ENCODE assay signal across 14 cellular contexts in genomic region chrX:153782324-153782723, GRCh38. TPM values are rescaled to one million over a fixed set of nuclear protein-coding genes. Genes with fewer than 3 reads are reported as not detected.
DNase-seq lines count a peak whose midpoint lies in the region; ATAC-seq and TF ChIP-seq lines count a peak whose summit lies in the region.
"Had no signal": no experiment of that assay in that cellular context is flagged by ENCODE, and none has a peak within 500 bp of the region (broad histone marks: within the 10 kb centered on the region; RNA-seq: fewer than 3 reads in every experiment).

No MANE protein-coding gene starts in this region.

- peak; percentile 25 for ATAC-seq in left colon
- no peak for ATAC-seq in HG03565 (IDR thresholded peaks at IDR 0.05; ENCODE audit: unreplicated experiment)
- ATAC-seq in activated CD8-positive, alpha-beta memory T cell treated with anti-CD3 and anti-CD28 coated beads, Interleukin-2, amount 10 ng/mL, durations not matched to agents 7 days and 5 days = no peak
- ATAC-seq: CD8-positive, alpha-beta T cell had no signal

- H3K4me1 Mint-ChIP-seq in activated CD8-positive, alpha-beta memory T cell treated with anti-CD3 and anti-CD28 coated beads, Interleukin-2, amount 10 ng/mL, durations not matched to agents 7 days and 5 days = no peaks in the 10 kb centered on the region

- no peak overlapping the region for H3K27ac Mint-ChIP-seq in activated CD8-positive, alpha-beta memory T cell treated with anti-CD3 and anti-CD28 coated beads, Interleukin-2, amount 10 ng/mL, durations not matched to agents 7 days and 5 days
- H3K27ac Mint-ChIP-seq: CD8-positive, alpha-beta T cell had no signal

- no peak for TF ChIP-seq EP300 in tibial nerve (IDR thresholded peaks at IDR 0.05)

- peaks cover 0 to 24% (median 11%) of the 10 kb centered on the region in 4 donors for H3K4me1 ChIP-seq in tibial nerve
- H3K4me1 ChIP-seq: colonic mucosa, parathyroid adenoma had no signal

- CTCF ChIA-PET in activated CD8-positive, alpha-beta memory T cell treated with anti-CD3 and anti-CD28 coated beads, Interleukin-2, amount 10 ng/mL, durations not matched to agents 7 days and 5 days (lab: Charles Lee) = no interaction called here

- intact Hi-C loops in left colon (cut with DNase I, micrococcal nuclease) = no loop called here

- H3K36me3 Mint-ChIP-seq in activated CD8-positive, alpha-beta memory T cell treated with anti-CD3 and anti-CD28 coated beads, Interleukin-2, amount 10 ng/mL, durations not matched to agents 7 days and 5 days = peaks cover 2% of the 10 kb centered on the region

- H3K4me3 Mint-ChIP-seq in activated CD8-positive, alpha-beta memory T cell treated with anti-CD3 and anti-CD28 coated beads, Interleukin-2, amount 10 ng/mL, durations not matched to agents 7 days and 5 days = no peak overlapping the region
- H3K4me3 Mint-ChIP-seq: CD8-positive, alpha-beta T cell had no signal

- no peak overlapping the region for H3K4me3 ChIP-seq in tibial nerve
- H3K4me3 ChIP-seq: colonic mucosa, lower lobe of right lung had no signal

- peak in 1 of 5 experiments; percentile 18 for TF ChIP-seq CTCF in tibial nerve (IDR thresholded peaks at IDR 0.05)

- H3K9me3 Mint-ChIP-seq in activated CD8-positive, alpha-beta memory T cell treated with anti-CD3 and anti-CD28 coated beads, Interleukin-2, amount 10 ng/mL, durations not matched to agents 7 days and 5 days (ENCODE audit: low read depth) = no peaks in the 10 kb centered on the region
- H3K9me3 Mint-ChIP-seq: CD8-positive, alpha-beta T cell had no signal

- no peak for TF ChIP-seq POLR2A in tibial nerve (IDR thresholded peaks at IDR 0.05)

- H3K27ac ChIP-seq in tibial nerve = peak overlapping the region in 1 of 4 donors; percentile 71
- H3K27ac ChIP-seq: colonic mucosa, lower lobe of right lung, parathyroid adenoma, VCaP had no signal

- H3K36me3 ChIP-seq in tibial nerve = peaks cover 0 to 40% (median 0%) of the 10 kb centered on the region in 3 donors
- H3K36me3 ChIP-seq: colonic mucosa had no signal

- DNase-seq in DMS153 (lab: John Stamatoyannopoulos, UW) (peak; percentile 95), NCI-H1417 (lab: John Stamatoyannopoulos, UW) (peak; percentile 15 to 80 (median 46)), RPMI8226 (peak; percentile 74), left colon (peak in 1 of 2 donors; percentile 29), tibial nerve (ENCODE audit: low spot score in 2 of 2) (no peak), KG1 (lab: John Stamatoyannopoulos, UW) (no peak)
- DNase-seq in activated CD8-positive, alpha-beta memory T cell treated with anti-CD3 and anti-CD28 coated beads, Interleukin-2, amount 10 ng/mL, durations not matched to agents 7 days and 5 days = no peak
- DNase-seq: activated gamma-delta T cell; CD8-positive, alpha-beta T cell; colonic mucosa; lower lobe of right lung had no signal

- H3K27me3 Mint-ChIP-seq in activated CD8-positive, alpha-beta memory T cell treated with anti-CD3 and anti-CD28 coated beads, Interleukin-2, amount 10 ng/mL, durations not matched to agents 7 days and 5 days = peaks cover 8% of the 10 kb centered on the region

- no peaks in the 10 kb centered on the region for H3K9me3 ChIP-seq in tibial nerve
- H3K9me3 ChIP-seq: colonic mucosa, lower lobe of right lung had no signal

- no peaks in the 10 kb centered on the region for H3K27me3 ChIP-seq in tibial nerve

- WGBS in tibial nerve, 2 donors = 20 to 61% methylated on average over 5 to 11 of the region's 11 CpGs

RNA-seq across cellular contexts. Expression of gene SRPK3, which starts 1.5 kb away (rescaled TPM):
- 1 to 10 TPM; 1.4 to 1.7 TPM for total RNA-seq in left colon
- total RNA-seq in tibial nerve = 1 to 10 TPM in 2 of 4 donors, under 1 TPM in 2; 0.87 to 5.1 (median 1.4) TPM
- not detected for total RNA-seq in activated CD8-positive, alpha-beta memory T cell treated with anti-CD3 and anti-CD28 coated beads, Interleukin-2, amount 10 ng/mL, durations not matched to agents 7 days and 5 days
- total RNA-seq: CD8-positive, alpha-beta T cell; lower lobe of right lung had no signal

RNA-seq across cellular contexts. Expression of gene IDH3G, which starts 11.9 kb away (rescaled TPM):
- total RNA-seq in left colon (10 to 100 TPM; 76.1 to 93.6 TPM), tibial nerve (100 to 1,000 TPM in 1 of 4 donors, 10 to 100 TPM in 3; 48.9 to 101 (median 83.2) TPM)
- 10 to 100 TPM; 69.4 to 72.0 TPM for total RNA-seq in activated CD8-positive, alpha-beta memory T cell treated with anti-CD3 and anti-CD28 coated beads, Interleukin-2, amount 10 ng/mL, durations not matched to agents 7 days and 5 days

RNA-seq across cellular contexts. Expression of gene SSR4, which starts 12.1 kb away (rescaled TPM):
- total RNA-seq in left colon (100 to 1,000 TPM; 216 to 237 TPM), tibial nerve (100 to 1,000 TPM in 3 of 4 donors, 10 to 100 TPM in 1; 93.6 to 156 (median 131) TPM)
- total RNA-seq in activated CD8-positive, alpha-beta memory T cell treated with anti-CD3 and anti-CD28 coated beads, Interleukin-2, amount 10 ng/mL, durations not matched to agents 7 days and 5 days = 100 to 1,000 TPM; 190 to 191 TPM

RNA-seq across cellular contexts. Expression of gene PLXNB3, which starts 18.3 kb away (rescaled TPM):
- total RNA-seq in left colon (1 to 10 TPM; 1.0 to 5.4 TPM), tibial nerve (10 to 100 TPM; 45.4 to 77.7 (median 50.3) TPM)
- under 1 TPM; 0.42 to 0.50 TPM for total RNA-seq in activated CD8-positive, alpha-beta memory T cell treated with anti-CD3 and anti-CD28 coated beads, Interleukin-2, amount 10 ng/mL, durations not matched to agents 7 days and 5 days

RNA-seq across cellular contexts. Expression of gene PDZD4, which starts 48.0 kb away (rescaled TPM):
- total RNA-seq in left colon (1 to 10 TPM; 1.0 to 3.8 TPM), tibial nerve (10 to 100 TPM; 19.9 to 24.6 (median 21.2) TPM)
- total RNA-seq in activated CD8-positive, alpha-beta memory T cell treated with anti-CD3 and anti-CD28 coated beads, Interleukin-2, amount 10 ng/mL, durations not matched to agents 7 days and 5 days = under 1 TPM; 0.07 to 0.12 TPM

Comparison
In these comparisons a context has a peak if more than half of its experiments do, and no peak if none do; other contexts are left out.
1. DNase-seq: peak in DMS153 (single experiment), NCI-H1417 (3 of 3) and RPMI8226 (single experiment); none in tibial nerve (0 of 2), KG1 (single experiment) and activated CD8-positive, alpha-beta memory T cell treated with anti-CD3 and anti-CD28 coated beads, Interleukin-2, amount 10 ng/mL, durations not matched to agents 7 days and 5 days (single experiment).